In the genomic region with DNA sequence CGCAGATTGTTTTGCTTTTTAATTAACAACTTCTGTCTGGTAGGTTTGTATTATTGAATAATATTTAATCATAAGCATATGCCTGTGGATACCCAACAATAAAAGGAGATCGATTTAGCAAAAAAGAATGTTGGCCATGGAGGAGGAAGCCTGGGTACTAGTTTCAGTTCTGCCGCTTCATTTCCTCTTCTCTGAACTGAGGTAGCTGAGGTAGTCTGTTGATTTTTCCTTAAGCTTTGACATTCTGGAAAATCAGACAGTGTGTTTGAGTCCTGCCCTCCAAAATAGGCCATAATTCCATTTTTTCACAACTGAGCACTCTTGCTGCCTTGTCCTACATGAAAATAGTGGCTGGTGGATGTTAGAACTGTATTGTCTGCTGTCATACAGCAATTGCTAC, we compare ENCODE assay signal across 1 cellular context.
TF ChIP-seq lines count a peak whose summit lies in the region.

No MANE protein-coding gene starts in this region.

TF ChIP-seq in endothelial cell of umbilical vein, 7 proteins besides CTCF, POLR2A, EP300 and RAD21 (continued from another document):
- no peak for TF ChIP-seq MYC (IDR thresholded peaks at IDR 0.05; ENCODE audit: low read depth, low read length)
TF ChIP-seq in endothelial cell of umbilical vein: peak in this region for 0.
